15 cellular contexts compared by ENCODE assay signal in genomic region chr17:79341529-79341780, GRCh38.
DNase-seq lines count a peak whose midpoint lies in the region; ATAC-seq and TF ChIP-seq lines count a peak whose summit lies in the region.
"Had no signal": no experiment of that assay in that cellular context is flagged by ENCODE, and none has a peak within 500 bp of the region (broad histone marks: within the 10 kb centered on the region; RNA-seq: fewer than 3 reads in every experiment).

No MANE protein-coding gene starts in this region.

- H3K9ac ChIP-seq in BLaER1 treated with 17β-estradiol and CSF1 and Interleukin-3, amounts not matched to agents 10 nM and 100 nM: no peak overlapping the region

- peak overlapping the region in 9 of 11 experiments; percentile 58 to 86 (median 66); a peak in 14 of 22 replicates for H3K4me2 ChIP-seq in BLaER1 treated with 17β-estradiol and CSF1 and Interleukin-3, amounts not matched to agents 10 nM and 100 nM
- H3K4me2 ChIP-seq in OCI-LY7 (ENCODE audit: low read length): peak overlapping the region; percentile 87
- no peak overlapping the region for H3K4me2 ChIP-seq in osteoblast (ENCODE audit: insufficient read depth, low read length)

- ATAC-seq in HG03039 (IDR thresholded peaks at IDR 0.05; ENCODE audit: unreplicated experiment): peak; percentile 1
- no peak for ATAC-seq in GM19397 (IDR thresholded peaks at IDR 0.05; ENCODE audit: unreplicated experiment)
- ATAC-seq: HCT116 had no signal

- H3K27ac ChIP-seq in BLaER1 treated with 17β-estradiol and CSF1 and Interleukin-3, amounts not matched to agents 10 nM and 100 nM: no peak overlapping the region
- peak overlapping the region; percentile 98 for H3K27ac ChIP-seq in OCI-LY7 (ENCODE audit: low read depth, low read length, poor library complexity, severe bottlenecking)
- H3K27ac ChIP-seq in osteoblast (ENCODE audit: low read depth, low read length): no peak overlapping the region
- H3K27ac ChIP-seq: SJCRH30 had no signal

- H3K36me3 ChIP-seq in BLaER1 treated with 17β-estradiol and CSF1 and Interleukin-3, amounts not matched to agents 10 nM and 100 nM: no peaks in the 10 kb centered on the region
- H3K36me3 ChIP-seq in OCI-LY7 (ENCODE audit: insufficient read depth, low read length) (no peaks in the 10 kb centered on the region), osteoblast (ENCODE audit: insufficient read depth, low read length) (no peaks in the 10 kb centered on the region)
- H3K36me3 ChIP-seq: MG63 had no signal

- no peak for DNase-seq in OCI-LY7 (ENCODE audit: low spot score)
- DNase-seq in osteoblast (ENCODE audit: insufficient read length, low spot score, missing footprints): peak; percentile 42
- no peak for DNase-seq in mesenteric fat pad (ENCODE audit: low spot score)
- DNase-seq in HK-2 (ENCODE audit: unreplicated experiment): no peak
- DNase-seq: DMS 273 treated with DMSO at 0.1 percent for 48 hours, GF-D8, MG63, NCI-H1092 treated with DMSO at 0.1 percent for 48 hours, NCI-H2081 treated with DMSO at 0.1 percent for 48 hours, NCI-H510A treated with DMSO at 0.1 percent for 48 hours, SJCRH30 had no signal

- H3K4me3 ChIP-seq in BLaER1 treated with 17β-estradiol and CSF1 and Interleukin-3, amounts not matched to agents 10 nM and 100 nM: no peak overlapping the region
- H3K4me3 ChIP-seq in OCI-LY7 (ENCODE audit: low read depth, low read length, poor library complexity, severe bottlenecking) (peak overlapping the region; percentile 61), osteoblast (ENCODE audit: insufficient read depth, low read length) (no peak overlapping the region)
- H3K4me3 ChIP-seq: MG63, SJCRH30 had no signal

- no peaks in the 10 kb centered on the region for H3K9me2 ChIP-seq in OCI-LY7 (ENCODE audit: insufficient read depth, low read length)

- no peaks in the 10 kb centered on the region; a peak in 1 of 22 replicates for H3K27me3 ChIP-seq in BLaER1 treated with 17β-estradiol and CSF1 and Interleukin-3, amounts not matched to agents 10 nM and 100 nM
- H3K27me3 ChIP-seq in osteoblast (ENCODE audit: insufficient read depth, low read length): no peaks in the 10 kb centered on the region

- H3K79me2 ChIP-seq in OCI-LY7 (ENCODE audit: insufficient read depth, low read depth, low read length): no peaks in the 10 kb centered on the region
- H3K79me2 ChIP-seq in osteoblast (ENCODE audit: insufficient read depth, low read length): no peaks in the 10 kb centered on the region

- intact Hi-C loops in OCI-LY7 (cut with micrococcal nuclease; ENCODE audit: unreplicated experiment): loop anchor here (2.0 to 10.0 kb wide), 2 partner anchors 47 to 1897 kb away; no protein-coding TSS in a partner anchor

- TF ChIP-seq CTCF in OCI-LY7 (conservative IDR thresholded peaks at IDR 0.05; ENCODE audit: low read length) (no peak), osteoblast (IDR thresholded peaks at IDR 0.05; ENCODE audit: extremely low read depth, low read depth, low read length) (no peak)

- BruUV-seq in OCI-LY7 (replicated peaks; lab: Mats Ljungman, UMichigan): no TSS peak

- H4K20me1 ChIP-seq in BLaER1 treated with 17β-estradiol and CSF1 and Interleukin-3, amounts not matched to agents 10 nM and 100 nM: peaks cover 0 to 14% (median 0%) of the 10 kb centered on the region in 11 experiments; a peak in 5 of 22 replicates
- H4K20me1 ChIP-seq in OCI-LY7 (ENCODE audit: insufficient read depth, low read length): no peaks in the 10 kb centered on the region
- H4K20me1 ChIP-seq in osteoblast (ENCODE audit: insufficient read depth, low read length): no peaks in the 10 kb centered on the region

- H2AFZ ChIP-seq in OCI-LY7 (ENCODE audit: low read length) (peak overlapping the region; percentile 85), osteoblast (ENCODE audit: low read length) (no peak overlapping the region)

- CTCF ChIA-PET in OCI-LY7 (lab: Charles Lee; ENCODE audit: unreplicated experiment): no interaction called here

- POLR2A ChIA-PET in OCI-LY7 (lab: Charles Lee): interaction anchor here (0.8 to 4.2 kb wide), 2 partner anchors 16 to 35 kb away, joined by 3 to 24 read pairs; no protein-coding TSS in a partner anchor

- peaks cover 24 to 36% (median 29%) of the 10 kb centered on the region in 10 experiments for H3K4me1 ChIP-seq in BLaER1 treated with 17β-estradiol and CSF1 and Interleukin-3, amounts not matched to agents 10 nM and 100 nM
- H3K4me1 ChIP-seq in OCI-LY7 (ENCODE audit: insufficient read depth, low read length, poor library complexity, severe bottlenecking) (peaks cover 58% of the 10 kb centered on the region), osteoblast (ENCODE audit: insufficient read depth, low read length) (no peaks in the 10 kb centered on the region)
- H3K4me1 ChIP-seq: SJCRH30 had no signal

- H3K9me3 ChIP-seq in BLaER1 treated with 17β-estradiol and CSF1 and Interleukin-3, amounts not matched to agents 10 nM and 100 nM (replicated peaks in 1 of 11): peaks cover 0 to 11% (median 7%) of the 10 kb centered on the region in 11 experiments; a peak in 9 of 22 replicates
- H3K9me3 ChIP-seq in OCI-LY7 (ENCODE audit: low read length) (no peaks in the 10 kb centered on the region), osteoblast (ENCODE audit: low read depth, low read length) (no peaks in the 10 kb centered on the region)
